In genomic region chr13:37923236-37923635, GRCh38 we compare ENCODE assay signal across 24 cellular contexts. TPM values are rescaled to one million over a fixed set of nuclear protein-coding genes. Genes with fewer than 3 reads are reported as not detected.
"Had no signal": no experiment of that assay in that cellular context is flagged by ENCODE, and none has a peak within 500 bp of the region (broad histone marks: within the 10 kb centered on the region; RNA-seq: fewer than 3 reads in every experiment).

No MANE protein-coding gene starts in this region.

- DNase-seq: activated CD4-positive, alpha-beta T cell treated with anti-CD3 and anti-CD28 coated beads for 48 hours; activated CD4-positive, alpha-beta T cell treated with anti-CD3 and anti-CD28 coated beads, Interleukin-2, amount 50 U/mL, for 48 hours; activated CD8-positive, alpha-beta memory T cell treated with anti-CD3 and anti-CD28 coated beads for 24 hours; activated effector memory CD4-positive, alpha-beta T cell treated with Interleukin-2 at 50 U/mL for 16 hours; activated naive CD4-positive, alpha-beta T cell treated with Interleukin-2 at 50 U/mL for 16 hours; activated naive CD8-positive, alpha-beta T cell treated with anti-CD3 and anti-CD28 coated beads, Interleukin-2, amount 10 ng/mL, durations not matched to agents 7 days and 5 days; amygdala; caudate nucleus; cortex of kidney; effector memory CD8-positive, alpha-beta T cell; foreskin fibroblast; head of caudate nucleus; left ventricle myocardium inferior; mucosa of descending colon; posterior cingulate gyrus; right cardiac atrium; stimulated activated CD4-positive, alpha-beta T cell treated with anti-CD3 and anti-CD28 coated beads, Interleukin-15, amount 100 ng/mL, for 24 hours; stimulated activated CD4-positive, alpha-beta T cell treated with anti-CD3 and anti-CD28 coated beads, Interleukin-2, amount 100 ng/mL, for 24 hours; stimulated activated naive CD4-positive, alpha-beta T cell; transverse colon; WERI-Rb-1 had no signal

- H3K4me3 ChIP-seq: left ventricle myocardium inferior, lung, mucosa of descending colon, transverse colon had no signal

- H3K4me1 ChIP-seq: transverse colon had no signal

- ATAC-seq: activated CD4-positive, CD25-positive, alpha-beta regulatory T cell treated with anti-CD3 and anti-CD28 coated beads, Interleukin-2, amount 50 U/mL, for 24 hours; effector memory CD8-positive, alpha-beta T cell; mucosa of descending colon; natural killer cell treated with Interleukin-12 subunit alpha and Interleukin-12 subunit beta and Interleukin-15 and Interleukin-18, amount 100 ng/mL, for 72 hours; right cardiac atrium had no signal

- H3K36me3 ChIP-seq: left ventricle myocardium inferior, transverse colon, WERI-Rb-1 had no signal

- H3K27me3 ChIP-seq: transverse colon had no signal

- H3K27ac ChIP-seq: left ventricle myocardium inferior, transverse colon, WERI-Rb-1 had no signal

- H3K9me3 ChIP-seq: left ventricle myocardium inferior, mucosa of descending colon, transverse colon had no signal

RNA-seq across cellular contexts. Expression of gene TRPC4, which starts 53.7 kb away (rescaled TPM):
- total RNA-seq: activated naive CD8-positive, alpha-beta T cell treated with anti-CD3 and anti-CD28 coated beads, Interleukin-2, amount 10 ng/mL, durations not matched to agents 7 days and 5 days; natural killer cell treated with Interleukin-12 subunit alpha and Interleukin-12 subunit beta and Interleukin-15 and Interleukin-18, amount 100 ng/mL, for 72 hours had no signal
